ENCODE assay signal across 10 cellular contexts in the genomic region with DNA sequence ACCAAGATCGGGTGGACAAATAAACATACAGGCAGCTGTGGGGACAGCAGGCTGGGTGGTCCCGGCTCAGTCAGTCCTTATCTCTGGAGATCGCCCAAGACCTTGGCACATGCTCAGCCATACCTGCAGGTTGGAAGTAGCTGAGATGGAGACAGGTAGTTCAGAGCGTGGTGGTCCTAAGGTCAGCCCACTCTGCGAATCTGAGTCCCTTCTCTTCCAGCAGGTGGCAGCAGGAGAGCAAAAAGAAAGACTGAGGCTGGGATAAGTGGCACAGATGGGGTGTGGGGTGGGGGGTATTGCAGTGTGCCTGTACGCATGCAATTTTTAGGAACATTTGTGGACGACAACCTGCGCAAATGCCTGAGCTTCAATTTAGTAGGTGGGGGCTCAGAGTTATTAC.
DNase-seq lines count a peak whose midpoint lies in the region; ATAC-seq and TF ChIP-seq lines count a peak whose summit lies in the region.
"Had no signal": no experiment of that assay in that cellular context is flagged by ENCODE, and none has a peak within 500 bp of the region (broad histone marks: within the 10 kb centered on the region; RNA-seq: fewer than 3 reads in every experiment).

No MANE protein-coding gene starts in this region.

- H3K36me3 Mint-ChIP-seq in stimulated activated effector memory CD8-positive, alpha-beta T cell treated with anti-CD3 and anti-CD28 coated beads, Interleukin-12 subunit alpha, Interleukin-12 subunit beta, amount 100 ng/mL, for 72 hours: no peaks in the 10 kb centered on the region

- H3K4me3 ChIP-seq in RWPE2 (ENCODE audit: severe bottlenecking): no peak overlapping the region
- no peak overlapping the region for H3K4me3 ChIP-seq in fibroblast of pulmonary artery (replicated peaks; ENCODE audit: low read depth, low read length)

- no peaks in the 10 kb centered on the region for H3K27me3 ChIP-seq in RWPE2 (ENCODE audit: insufficient read depth, poor library complexity, severe bottlenecking)

- H3K9me3 ChIP-seq in RWPE2 (ENCODE audit: severe bottlenecking): no peaks in the 10 kb centered on the region

- DNase-seq in AG09319 (ENCODE audit: extremely low read depth, low read depth) (no peak), GM20000 (ENCODE audit: low spot score) (no peak), RWPE2 (ENCODE audit: low spot score) (no peak), fibroblast of pulmonary artery (ENCODE audit: low read depth) (no peak), SIG-M5 treated with dmso at 0.1 percent for 504 hours (lab: John Stamatoyannopoulos, UW; ENCODE audit: unreplicated experiment) (no peak), medulla oblongata (ENCODE audit: extremely low spot score) (no peak)
- no peak for DNase-seq in stimulated activated effector memory CD8-positive, alpha-beta T cell treated with anti-CD3 and anti-CD28 coated beads, Interleukin-12 subunit alpha, Interleukin-12 subunit beta, amount 100 ng/mL, for 72 hours (ENCODE audit: low spot score in 2 of 2)
- DNase-seq: NCI-H187, SHP77 had no signal

- no peak for ATAC-seq in RWPE2 (ENCODE audit: low read depth)
- ATAC-seq in stimulated activated effector memory CD8-positive, alpha-beta T cell treated with anti-CD3 and anti-CD28 coated beads, Interleukin-12 subunit alpha, Interleukin-12 subunit beta, amount 100 ng/mL, for 72 hours: no peak
- no peak for ATAC-seq in GM21717 (IDR thresholded peaks at IDR 0.05; ENCODE audit: unreplicated experiment)

- H3K36me3 ChIP-seq in RWPE2 (ENCODE audit: low read depth): no peaks in the 10 kb centered on the region

- H3K4me1 Mint-ChIP-seq in stimulated activated effector memory CD8-positive, alpha-beta T cell treated with anti-CD3 and anti-CD28 coated beads, Interleukin-12 subunit alpha, Interleukin-12 subunit beta, amount 100 ng/mL, for 72 hours: no peaks in the 10 kb centered on the region

- no peaks in the 10 kb centered on the region for H3K4me1 ChIP-seq in RWPE2 (ENCODE audit: insufficient read depth, poor library complexity, severe bottlenecking)

- H3K9me3 Mint-ChIP-seq in stimulated activated effector memory CD8-positive, alpha-beta T cell treated with anti-CD3 and anti-CD28 coated beads, Interleukin-12 subunit alpha, Interleukin-12 subunit beta, amount 100 ng/mL, for 72 hours: no peaks in the 10 kb centered on the region

- no peak overlapping the region for H3K4me3 Mint-ChIP-seq in stimulated activated effector memory CD8-positive, alpha-beta T cell treated with anti-CD3 and anti-CD28 coated beads, Interleukin-12 subunit alpha, Interleukin-12 subunit beta, amount 100 ng/mL, for 72 hours

- H3K27ac Mint-ChIP-seq in stimulated activated effector memory CD8-positive, alpha-beta T cell treated with anti-CD3 and anti-CD28 coated beads, Interleukin-12 subunit alpha, Interleukin-12 subunit beta, amount 100 ng/mL, for 72 hours: no peak overlapping the region

- no peak overlapping the region for H3K27ac ChIP-seq in RWPE2 (ENCODE audit: poor library complexity, severe bottlenecking)

- TF ChIP-seq CTCF in AG09319 (IDR thresholded peaks at IDR 0.05; ENCODE audit: low read depth, low read length) (peak; percentile 23), GM20000 (IDR thresholded peaks at IDR 0.05; ENCODE audit: extremely low read depth, missing control alignments) (peak; percentile 27), RWPE2 (IDR thresholded peaks at IDR 0.05; ENCODE audit: poor library complexity, severe bottlenecking) (peak; percentile 32), fibroblast of pulmonary artery (IDR thresholded peaks at IDR 0.05; ENCODE audit: low read length, missing control alignments) (peak; percentile 50)
